In the genomic region with DNA sequence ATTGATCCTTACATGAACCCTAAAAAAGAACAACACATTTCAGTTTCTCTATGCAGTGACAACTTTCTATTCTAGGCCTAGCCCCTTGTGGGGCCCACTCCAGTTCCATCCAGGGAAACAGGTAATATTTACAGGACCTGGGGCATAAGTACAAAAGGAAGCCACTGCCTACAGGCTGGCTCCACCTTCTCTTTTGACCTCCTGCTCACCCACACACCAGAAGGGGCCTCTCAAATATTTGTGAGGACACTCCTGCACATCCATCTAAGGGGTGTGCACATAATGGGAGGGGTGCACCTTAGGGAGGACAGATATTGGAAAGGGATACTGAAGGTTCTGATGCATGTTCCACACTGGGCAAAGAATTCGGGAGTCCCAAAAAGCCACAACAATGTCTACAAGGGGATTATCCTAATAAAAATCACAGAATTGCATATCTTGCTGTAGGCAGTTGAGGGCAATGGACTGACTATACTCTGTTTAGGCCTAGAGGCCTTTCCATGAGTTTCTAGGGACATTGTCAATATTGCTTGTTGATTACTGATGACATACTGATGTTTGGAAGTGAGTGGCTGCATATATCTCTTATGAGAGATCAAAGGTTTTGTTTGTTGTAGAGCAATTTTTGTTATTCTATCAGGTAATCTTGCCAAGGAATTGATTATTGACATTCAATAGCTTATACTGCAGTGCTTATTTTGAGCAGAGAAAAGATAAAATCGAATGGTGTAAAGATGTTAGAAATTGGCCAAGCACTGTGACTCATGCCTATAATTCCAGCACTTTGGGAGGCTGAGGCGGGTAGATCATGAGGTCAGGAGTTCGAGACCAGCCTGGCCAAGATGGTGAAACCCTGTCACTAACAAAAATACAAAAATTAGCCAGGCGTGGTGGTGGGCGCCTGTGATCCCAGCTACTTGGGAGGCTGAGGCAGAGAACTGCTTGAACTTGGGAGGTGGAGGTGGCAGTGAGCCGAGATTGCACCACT, we compare ENCODE assay signal across 1 cellular context.
TF ChIP-seq lines count a peak whose summit lies in the region.

No MANE protein-coding gene starts in this region.

TF ChIP-seq in HepG2, 621 proteins besides CTCF, POLR2A, EP300 and RAD21 (continued from another document and continues in another):
- TF ChIP-seq, protein P1, sequence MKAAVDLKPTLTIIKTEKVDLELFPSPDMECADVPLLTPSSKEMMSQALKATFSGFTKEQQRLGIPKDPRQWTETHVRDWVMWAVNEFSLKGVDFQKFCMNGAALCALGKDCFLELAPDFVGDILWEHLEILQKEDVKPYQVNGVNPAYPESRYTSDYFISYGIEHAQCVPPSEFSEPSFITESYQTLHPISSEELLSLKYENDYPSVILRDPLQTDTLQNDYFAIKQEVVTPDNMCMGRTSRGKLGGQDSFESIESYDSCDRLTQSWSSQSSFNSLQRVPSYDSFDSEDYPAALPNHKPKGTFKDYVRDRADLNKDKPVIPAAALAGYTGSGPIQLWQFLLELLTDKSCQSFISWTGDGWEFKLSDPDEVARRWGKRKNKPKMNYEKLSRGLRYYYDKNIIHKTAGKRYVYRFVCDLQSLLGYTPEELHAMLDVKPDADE (CRISPR knock-in tag; IDR thresholded peaks at IDR 0.05), result no peak
- TF ChIP-seq, protein P2, sequence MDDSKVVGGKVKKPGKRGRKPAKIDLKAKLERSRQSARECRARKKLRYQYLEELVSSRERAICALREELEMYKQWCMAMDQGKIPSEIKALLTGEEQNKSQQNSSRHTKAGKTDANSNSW (CRISPR knock-in tag; IDR thresholded peaks at IDR 0.05; ENCODE audit: borderline replicate concordance), result no peak
- TF ChIP-seq ZNF138 (CRISPR knock-in tag; IDR thresholded peaks at IDR 0.05; ENCODE audit: low read depth), result no peak
- TF ChIP-seq ZNF468 (CRISPR knock-in tag; IDR thresholded peaks at IDR 0.05), result no peak
- peak; percentile 84 for TF ChIP-seq ZBTB7B (CRISPR knock-in tag; IDR thresholded peaks at IDR 0.05)
- no peak; the same call in 1 of the 2 replicates for TF ChIP-seq ZNF558 (CRISPR knock-in tag; IDR thresholded peaks at IDR 0.05; ENCODE audit: borderline replicate concordance)
- TF ChIP-seq, protein P3, sequence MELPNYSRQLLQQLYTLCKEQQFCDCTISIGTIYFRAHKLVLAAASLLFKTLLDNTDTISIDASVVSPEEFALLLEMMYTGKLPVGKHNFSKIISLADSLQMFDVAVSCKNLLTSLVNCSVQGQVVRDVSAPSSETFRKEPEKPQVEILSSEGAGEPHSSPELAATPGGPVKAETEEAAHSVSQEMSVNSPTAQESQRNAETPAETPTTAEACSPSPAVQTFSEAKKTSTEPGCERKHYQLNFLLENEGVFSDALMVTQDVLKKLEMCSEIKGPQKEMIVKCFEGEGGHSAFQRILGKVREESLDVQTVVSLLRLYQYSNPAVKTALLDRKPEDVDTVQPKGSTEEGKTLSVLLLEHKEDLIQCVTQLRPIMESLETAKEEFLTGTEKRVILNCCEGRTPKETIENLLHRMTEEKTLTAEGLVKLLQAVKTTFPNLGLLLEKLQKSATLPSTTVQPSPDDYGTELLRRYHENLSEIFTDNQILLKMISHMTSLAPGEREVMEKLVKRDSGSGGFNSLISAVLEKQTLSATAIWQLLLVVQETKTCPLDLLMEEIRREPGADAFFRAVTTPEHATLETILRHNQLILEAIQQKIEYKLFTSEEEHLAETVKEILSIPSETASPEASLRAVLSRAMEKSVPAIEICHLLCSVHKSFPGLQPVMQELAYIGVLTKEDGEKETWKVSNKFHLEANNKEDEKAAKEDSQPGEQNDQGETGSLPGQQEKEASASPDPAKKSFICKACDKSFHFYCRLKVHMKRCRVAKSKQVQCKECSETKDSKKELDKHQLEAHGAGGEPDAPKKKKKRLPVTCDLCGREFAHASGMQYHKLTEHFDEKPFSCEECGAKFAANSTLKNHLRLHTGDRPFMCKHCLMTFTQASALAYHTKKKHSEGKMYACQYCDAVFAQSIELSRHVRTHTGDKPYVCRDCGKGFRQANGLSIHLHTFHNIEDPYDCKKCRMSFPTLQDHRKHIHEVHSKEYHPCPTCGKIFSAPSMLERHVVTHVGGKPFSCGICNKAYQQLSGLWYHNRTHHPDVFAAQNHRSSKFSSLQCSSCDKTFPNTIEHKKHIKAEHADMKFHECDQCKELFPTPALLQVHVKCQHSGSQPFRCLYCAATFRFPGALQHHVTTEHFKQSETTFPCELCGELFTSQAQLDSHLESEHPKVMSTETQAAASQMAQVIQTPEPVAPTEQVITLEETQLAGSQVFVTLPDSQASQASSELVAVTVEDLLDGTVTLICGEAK (IDR thresholded peaks at IDR 0.05), result no peak
- TF ChIP-seq, protein P3 (CRISPR knock-in tag; IDR thresholded peaks at IDR 0.05), result peak; percentile 58; the same call in 1 of the 2 replicates
- TF ChIP-seq NR1H2 (CRISPR knock-in tag; IDR thresholded peaks at IDR 0.05; ENCODE audit: borderline replicate concordance, low read depth), result no peak
- no peak for TF ChIP-seq RELA (CRISPR knock-in tag; IDR thresholded peaks at IDR 0.05)
- TF ChIP-seq, protein P4, sequence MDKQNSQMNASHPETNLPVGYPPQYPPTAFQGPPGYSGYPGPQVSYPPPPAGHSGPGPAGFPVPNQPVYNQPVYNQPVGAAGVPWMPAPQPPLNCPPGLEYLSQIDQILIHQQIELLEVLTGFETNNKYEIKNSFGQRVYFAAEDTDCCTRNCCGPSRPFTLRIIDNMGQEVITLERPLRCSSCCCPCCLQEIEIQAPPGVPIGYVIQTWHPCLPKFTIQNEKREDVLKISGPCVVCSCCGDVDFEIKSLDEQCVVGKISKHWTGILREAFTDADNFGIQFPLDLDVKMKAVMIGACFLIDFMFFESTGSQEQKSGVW (CRISPR knock-in tag; IDR thresholded peaks at IDR 0.05; ENCODE audit: borderline replicate concordance), result no peak
- TF ChIP-seq, protein P5, sequence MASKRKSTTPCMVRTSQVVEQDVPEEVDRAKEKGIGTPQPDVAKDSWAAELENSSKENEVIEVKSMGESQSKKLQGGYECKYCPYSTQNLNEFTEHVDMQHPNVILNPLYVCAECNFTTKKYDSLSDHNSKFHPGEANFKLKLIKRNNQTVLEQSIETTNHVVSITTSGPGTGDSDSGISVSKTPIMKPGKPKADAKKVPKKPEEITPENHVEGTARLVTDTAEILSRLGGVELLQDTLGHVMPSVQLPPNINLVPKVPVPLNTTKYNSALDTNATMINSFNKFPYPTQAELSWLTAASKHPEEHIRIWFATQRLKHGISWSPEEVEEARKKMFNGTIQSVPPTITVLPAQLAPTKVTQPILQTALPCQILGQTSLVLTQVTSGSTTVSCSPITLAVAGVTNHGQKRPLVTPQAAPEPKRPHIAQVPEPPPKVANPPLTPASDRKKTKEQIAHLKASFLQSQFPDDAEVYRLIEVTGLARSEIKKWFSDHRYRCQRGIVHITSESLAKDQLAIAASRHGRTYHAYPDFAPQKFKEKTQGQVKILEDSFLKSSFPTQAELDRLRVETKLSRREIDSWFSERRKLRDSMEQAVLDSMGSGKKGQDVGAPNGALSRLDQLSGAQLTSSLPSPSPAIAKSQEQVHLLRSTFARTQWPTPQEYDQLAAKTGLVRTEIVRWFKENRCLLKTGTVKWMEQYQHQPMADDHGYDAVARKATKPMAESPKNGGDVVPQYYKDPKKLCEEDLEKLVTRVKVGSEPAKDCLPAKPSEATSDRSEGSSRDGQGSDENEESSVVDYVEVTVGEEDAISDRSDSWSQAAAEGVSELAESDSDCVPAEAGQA (IDR thresholded peaks at IDR 0.05; ENCODE audit: low read depth), result no peak
- TF ChIP-seq, protein P5 (CRISPR knock-in tag; IDR thresholded peaks at IDR 0.05; ENCODE audit: borderline replicate concordance), result no peak
- no peak for TF ChIP-seq ZNF563 (CRISPR knock-in tag; IDR thresholded peaks at IDR 0.05)
- TF ChIP-seq, protein P6, sequence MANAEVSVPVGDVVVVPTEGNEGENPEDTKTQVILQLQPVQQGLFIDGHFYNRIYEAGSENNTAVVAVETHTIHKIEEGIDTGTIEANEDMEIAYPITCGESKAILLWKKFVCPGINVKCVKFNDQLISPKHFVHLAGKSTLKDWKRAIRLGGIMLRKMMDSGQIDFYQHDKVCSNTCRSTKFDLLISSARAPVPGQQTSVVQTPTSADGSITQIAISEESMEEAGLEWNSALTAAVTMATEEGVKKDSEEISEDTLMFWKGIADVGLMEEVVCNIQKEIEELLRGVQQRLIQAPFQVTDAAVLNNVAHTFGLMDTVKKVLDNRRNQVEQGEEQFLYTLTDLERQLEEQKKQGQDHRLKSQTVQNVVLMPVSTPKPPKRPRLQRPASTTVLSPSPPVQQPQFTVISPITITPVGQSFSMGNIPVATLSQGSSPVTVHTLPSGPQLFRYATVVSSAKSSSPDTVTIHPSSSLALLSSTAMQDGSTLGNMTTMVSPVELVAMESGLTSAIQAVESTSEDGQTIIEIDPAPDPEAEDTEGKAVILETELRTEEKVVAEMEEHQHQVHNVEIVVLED (CRISPR knock-in tag; IDR thresholded peaks at IDR 0.05; ENCODE audit: borderline replicate concordance), result peak; percentile 27; the same call in 1 of the 2 replicates
- TF ChIP-seq, protein P7, sequence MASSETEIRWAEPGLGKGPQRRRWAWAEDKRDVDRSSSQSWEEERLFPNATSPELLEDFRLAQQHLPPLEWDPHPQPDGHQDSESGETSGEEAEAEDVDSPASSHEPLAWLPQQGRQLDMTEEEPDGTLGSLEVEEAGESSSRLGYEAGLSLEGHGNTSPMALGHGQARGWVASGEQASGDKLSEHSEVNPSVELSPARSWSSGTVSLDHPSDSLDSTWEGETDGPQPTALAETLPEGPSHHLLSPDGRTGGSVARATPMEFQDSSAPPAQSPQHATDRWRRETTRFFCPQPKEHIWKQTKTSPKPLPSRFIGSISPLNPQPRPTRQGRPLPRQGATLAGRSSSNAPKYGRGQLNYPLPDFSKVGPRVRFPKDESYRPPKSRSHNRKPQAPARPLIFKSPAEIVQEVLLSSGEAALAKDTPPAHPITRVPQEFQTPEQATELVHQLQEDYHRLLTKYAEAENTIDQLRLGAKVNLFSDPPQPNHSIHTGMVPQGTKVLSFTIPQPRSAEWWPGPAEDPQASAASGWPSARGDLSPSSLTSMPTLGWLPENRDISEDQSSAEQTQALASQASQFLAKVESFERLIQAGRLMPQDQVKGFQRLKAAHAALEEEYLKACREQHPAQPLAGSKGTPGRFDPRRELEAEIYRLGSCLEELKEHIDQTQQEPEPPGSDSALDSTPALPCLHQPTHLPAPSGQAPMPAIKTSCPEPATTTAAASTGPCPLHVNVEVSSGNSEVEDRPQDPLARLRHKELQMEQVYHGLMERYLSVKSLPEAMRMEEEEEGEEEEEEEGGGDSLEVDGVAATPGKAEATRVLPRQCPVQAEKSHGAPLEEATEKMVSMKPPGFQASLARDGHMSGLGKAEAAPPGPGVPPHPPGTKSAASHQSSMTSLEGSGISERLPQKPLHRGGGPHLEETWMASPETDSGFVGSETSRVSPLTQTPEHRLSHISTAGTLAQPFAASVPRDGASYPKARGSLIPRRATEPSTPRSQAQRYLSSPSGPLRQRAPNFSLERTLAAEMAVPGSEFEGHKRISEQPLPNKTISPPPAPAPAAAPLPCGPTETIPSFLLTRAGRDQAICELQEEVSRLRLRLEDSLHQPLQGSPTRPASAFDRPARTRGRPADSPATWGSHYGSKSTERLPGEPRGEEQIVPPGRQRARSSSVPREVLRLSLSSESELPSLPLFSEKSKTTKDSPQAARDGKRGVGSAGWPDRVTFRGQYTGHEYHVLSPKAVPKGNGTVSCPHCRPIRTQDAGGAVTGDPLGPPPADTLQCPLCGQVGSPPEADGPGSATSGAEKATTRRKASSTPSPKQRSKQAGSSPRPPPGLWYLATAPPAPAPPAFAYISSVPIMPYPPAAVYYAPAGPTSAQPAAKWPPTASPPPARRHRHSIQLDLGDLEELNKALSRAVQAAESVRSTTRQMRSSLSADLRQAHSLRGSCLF (CRISPR knock-in tag; IDR thresholded peaks at IDR 0.05; ENCODE audit: borderline replicate concordance), result no peak
- TF ChIP-seq ZFP37 (CRISPR knock-in tag; IDR thresholded peaks at IDR 0.05; ENCODE audit: borderline replicate concordance), result no peak
- TF ChIP-seq MZF1 (CRISPR knock-in tag; IDR thresholded peaks at IDR 0.05; ENCODE audit: borderline replicate concordance), result no peak
- TF ChIP-seq FOSL1 (CRISPR knock-in tag; IDR thresholded peaks at IDR 0.05; ENCODE audit: borderline replicate concordance), result peak; percentile 22; the same call in 1 of the 2 replicates
